In genomic region chr13:32022292-32022691, GRCh38 we compare ENCODE assay signal across 22 cellular contexts. TPM values are rescaled to one million over a fixed set of nuclear protein-coding genes. Genes with fewer than 3 reads are reported as not detected.
A peak's percentile ranks its signal among the peaks of the same experiment; 100 is the strongest.
DNase-seq lines count a peak whose midpoint lies in the region; ATAC-seq, FAIRE-seq and TF ChIP-seq lines count a peak whose summit lies in the region.
"Had no signal": no experiment of that assay in that cellular context is flagged by ENCODE, and none has a peak within 500 bp of the region (broad histone marks: within the 10 kb centered on the region; RNA-seq: fewer than 3 reads in every experiment).

No MANE protein-coding gene starts in this region.

- BruUV-seq in K562 (replicated peaks; lab: Mats Ljungman, UMichigan): no TSS peak

- intact Hi-C loops in K562 (cut with micrococcal nuclease): loop anchor here (5.0 kb wide), 1 partner anchor 290 kb away; no protein-coding TSS in a partner anchor

- no peak overlapping the region for H3K9ac ChIP-seq in K562 (ENCODE audit: insufficient read depth in 1 of 2, low read depth in 2 of 2, low read length in 2 of 2)
- no peak overlapping the region for H3K9ac ChIP-seq in skeletal muscle satellite cell (ENCODE audit: low read depth, low read length)

- no peak overlapping the region for H3K27ac ChIP-seq in K562 (ENCODE audit: extremely low read depth, low read depth, low read length)
- H3K27ac ChIP-seq: body of pancreas, left lung, testis had no signal

- TF ChIP-seq RAD21 in K562 (CRISPR knock-in tag; conservative IDR thresholded peaks at IDR 0.05 in 1 of 2, IDR thresholded peaks at IDR 0.05 in 1 of 2): no peak

- FAIRE-seq in K562 (lab: Jason Lieb, UNC): no peak
- FAIRE-seq: GM18507, GM19239, RCC 7860 had no signal

- TF ChIP-seq EP300 in K562 (IDR thresholded peaks at IDR 0.05; ENCODE audit: low read length): no peak

- ATAC-seq in K562 (0 out of 3 replicates have a peak, but pooled peaks have one; percentile 35), GM21381 (IDR thresholded peaks at IDR 0.05; ENCODE audit: unreplicated experiment) (no peak), HG03342 (IDR thresholded peaks at IDR 0.05; ENCODE audit: unreplicated experiment) (no peak)
- ATAC-seq: body of pancreas, esophagus mucosa, natural killer cell had no signal

- H3K9me3 ChIP-seq in K562 (replicated peaks; ENCODE audit: control insufficient read depth, insufficient read depth, low read depth, low read length) (no peaks in the 10 kb centered on the region), skeletal muscle satellite cell (replicated peaks; ENCODE audit: low read length) (no peaks in the 10 kb centered on the region)
- H3K9me3 ChIP-seq: BE2C, body of pancreas, left lung, testis had no signal

- TF ChIP-seq CTCF in K562 (IDR thresholded peaks at IDR 0.05 in 2 of 3, conservative IDR thresholded peaks at IDR 0.05 in 1 of 3; ENCODE audit: insufficient read depth in 2 of 3, low read depth in 1 of 3, low read length in 3 of 3): no peak

- H3K36me3 ChIP-seq in K562 (ENCODE audit: control insufficient read depth, insufficient read depth, low read length) (no peaks in the 10 kb centered on the region), skeletal muscle satellite cell (ENCODE audit: insufficient read depth, low read length) (no peaks in the 10 kb centered on the region)
- H3K36me3 ChIP-seq: BE2C, left lung had no signal

- no peaks in the 10 kb centered on the region for H3K27me3 ChIP-seq in K562 (ENCODE audit: control insufficient read depth in 2 of 2, insufficient read depth in 2 of 2, low read length in 2 of 2)
- H3K27me3 ChIP-seq in skeletal muscle satellite cell (ENCODE audit: control insufficient read depth, insufficient read depth, low read length): no peaks in the 10 kb centered on the region
- H3K27me3 ChIP-seq: BE2C, body of pancreas, left lung, testis had no signal

- no peaks in the 10 kb centered on the region for H3K4me1 ChIP-seq in K562 (replicated peaks in 1 of 2; ENCODE audit: control insufficient read depth in 2 of 2, insufficient read depth in 2 of 2, low read length in 2 of 2)
- H3K4me1 ChIP-seq in skeletal muscle satellite cell (ENCODE audit: control insufficient read depth, insufficient read depth, low read length): peaks cover 13% of the 10 kb centered on the region
- H3K4me1 ChIP-seq: left lung, testis had no signal

- H3K4me3 ChIP-seq in K562 (no peak overlapping the region), skeletal muscle satellite cell (ENCODE audit: low read length) (no peak overlapping the region)
- H3K4me3 ChIP-seq: body of pancreas, left lung, testis had no signal

- H4K20me1 ChIP-seq in K562 (replicated peaks; ENCODE audit: control insufficient read depth, insufficient read depth, low read length): no peaks in the 10 kb centered on the region; the same call in 1 of the 2 replicates

- no peak overlapping the region for H2AFZ ChIP-seq in K562 (ENCODE audit: low read depth, low read length)

- WGBS in K562 (ENCODE audit: insufficient coverage, low coverage, missing lambda C conversion rate): 0% methylated on average over 4 of the region's 4 CpGs

- POLR2A ChIA-PET in K562 (lab: Yijun Ruan, JAX): interaction anchor here (0.7 kb wide), 1 partner anchor 124 kb away, joined by 3 read pairs; no protein-coding TSS in a partner anchor

- H3K79me2 ChIP-seq in K562 (ENCODE audit: control insufficient read depth, insufficient read depth, low read length): no peaks in the 10 kb centered on the region

- peak; percentile 23 for DNase-seq in MV-4-11 (lab: John Stamatoyannopoulos, UW)
- no peak for DNase-seq in K562 (ENCODE audit: extremely low read depth in 1 of 4, low spot score in 3 of 4)
- DNase-seq in islet precursor cell: peak; percentile 79
- no peak for DNase-seq in DMS 273 (lab: John Stamatoyannopoulos, UW; ENCODE audit: unreplicated experiment)
- DNase-seq in NCI-H2171 treated with DMSO at 0.1 percent for 48 hours (lab: John Stamatoyannopoulos, UW): no peak
- DNase-seq: activated naive CD4-positive, alpha-beta T cell; BE2C; body of pancreas; DMS 273 treated with DMSO at 0.1 percent for 48 hours; hypothalamus; left lung; natural killer cell; stimulated activated CD4-positive, alpha-beta T cell treated with anti-CD3 and anti-CD28 coated beads, Interleukin-4, amount 100 ng/mL, for 1 hour; stimulated activated CD8-positive, alpha-beta memory T cell treated with anti-CD3 and anti-CD28 coated beads, Interleukin-4, amount 100 ng/mL, for 48 hours; testis had no signal

- H3K4me2 ChIP-seq in K562 (ENCODE audit: insufficient read depth, low read length): no peak overlapping the region
- peak overlapping the region; percentile 19 for H3K4me2 ChIP-seq in skeletal muscle satellite cell (ENCODE audit: low read length)

- H3K9me1 ChIP-seq in K562 (ENCODE audit: control insufficient read depth, insufficient read depth, low read length): no peaks in the 10 kb centered on the region

- in situ Hi-C loops in K562 (cut with MboI): no loop called here

- CTCF ChIA-PET in K562 (lab: Yijun Ruan, JAX; ENCODE audit: low intra/inter-chr PET ratio): no interaction called here

- no peak for TF ChIP-seq POLR2A in K562 (conservative IDR thresholded peaks at IDR 0.05)

TF ChIP-seq in K562, 482 proteins besides CTCF, POLR2A, EP300 and RAD21:
- no peak for TF ChIP-seq CREM (IDR thresholded peaks at IDR 0.05; ENCODE audit: low read depth)
- no peak for TF ChIP-seq DPF2 (IDR thresholded peaks at IDR 0.05)
- no peak for TF ChIP-seq POLR2G (IDR thresholded peaks at IDR 0.05; ENCODE audit: low read depth, low read length)
- no peak for TF ChIP-seq ZFP91 (CRISPR knock-in tag; IDR thresholded peaks at IDR 0.05)
- TF ChIP-seq KDM2B (CRISPR knock-in tag; IDR thresholded peaks at IDR 0.05): no peak
- no peak for TF ChIP-seq CREB3 (tag; conservative IDR thresholded peaks at IDR 0.05; ENCODE audit: low read depth)
- no peak for TF ChIP-seq KAT2B (IDR thresholded peaks at IDR 0.05; ENCODE audit: low read depth, low read length)
- TF ChIP-seq ZNF75A (CRISPR knock-in tag; IDR thresholded peaks at IDR 0.05): no peak

RNA-seq across cellular contexts. Expression of gene FRY, which starts 9.3 kb away (rescaled TPM):
- not detected in 2 replicates for total RNA-seq in K562 (2011; cell fraction: chromatin; rRNA removed; ENCODE audit: low replicate concordance)
- total RNA-seq in K562 (2011; cell fraction: nucleolus; rRNA removed): not detected in 2 replicates
- not detected in 2 replicates for total RNA-seq in K562 (2011; cell fraction: nucleoplasm; rRNA removed)
- total RNA-seq in K562 (2014; rRNA removed) (not detected in 2 replicates), K562 (2014; rRNA removed; fragmentation: Illumina TruSeq; extraction: Trizol) (not detected in 2 replicates), K562 (2015; rRNA removed; fragmentation: Illumina TruSeq; extraction: Trizol) (0.07 TPM in 1 of 2 replicates, not detected in the other), K562 (2021) (0.09 and 0.20 TPM in 2 replicates)
- polyA plus RNA-seq in K562 (2011; rRNA removed) (0.13 and 0.30 TPM in 2 replicates), K562 (2014; fragmentation: Illumina TruSeq; extraction: Trizol) (0.01 and 0.22 TPM in 2 replicates), K562 (2014; fragmentation: Nextera tagmentation; extraction: Ambion mirVana) (under 1 TPM; 0.03 to 0.31 TPM), K562 (2014; rRNA removed) (under 0.01 TPM in 1 of 2 replicates, not detected in the other)
- polyA plus RNA-seq in K562 (2011; cell fraction: cytosol; rRNA removed): under 0.01 and 0.04 TPM in 2 replicates
- 0.18 and 0.37 TPM in 2 replicates for polyA plus RNA-seq in K562 (2011; cell fraction: nucleus; rRNA removed)
- 0.10 and 0.12 TPM in 2 replicates for polyA plus RNA-seq in K562 (2012)
- 0.04 TPM in 1 of 2 replicates, not detected in the other for polyA minus RNA-seq in K562 (2011; rRNA and poly(A)+ RNA removed)
- polyA minus RNA-seq in K562 (2011; cell fraction: cytosol; rRNA and poly(A)+ RNA removed): not detected in 2 replicates
- polyA minus RNA-seq in K562 (2011; cell fraction: nucleus; rRNA and poly(A)+ RNA removed): not detected in 2 replicates
- 2.5 and 5.0 TPM in 2 replicates for total RNA-seq in skeletal muscle satellite cell (2012; rRNA removed)

Comparison
In these comparisons a context has a peak if more than half of its experiments do, and no peak if none do; other contexts are left out.
1. DNase-seq: peak in MV-4-11 (single experiment) and islet precursor cell (single experiment); none in K562 (0 of 4), DMS 273 (single experiment) and NCI-H2171 treated with DMSO at 0.1 percent for 48 hours (single experiment).